20 cellular contexts compared by ENCODE assay signal in the genomic region with DNA sequence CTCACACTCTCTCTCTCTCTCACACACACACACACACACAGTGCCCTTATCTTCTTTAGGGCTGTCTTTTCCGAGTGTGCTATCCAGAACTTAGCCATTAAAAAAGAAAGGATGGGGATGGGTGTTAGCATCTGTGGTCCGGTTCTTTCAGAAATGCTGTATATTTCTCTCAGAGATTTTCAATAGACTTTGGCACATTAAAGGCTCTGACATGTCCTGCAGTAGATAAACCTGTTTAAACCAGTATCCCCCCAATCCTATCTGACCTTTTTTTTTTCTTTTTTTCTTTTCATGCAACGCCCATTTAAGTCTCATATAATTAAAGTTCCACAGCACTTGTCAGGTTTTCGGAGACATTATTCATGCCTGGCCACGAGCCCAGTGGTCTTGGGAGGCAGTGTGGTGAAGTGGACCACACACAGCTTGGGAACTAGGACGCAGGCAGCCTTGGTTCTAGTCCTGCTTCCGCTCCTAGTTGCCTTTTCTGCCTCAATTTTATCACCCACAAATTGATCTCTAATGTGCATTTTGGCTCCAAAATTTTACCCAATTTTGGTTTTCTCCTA. TPM values are rescaled to one million over a fixed set of nuclear protein-coding genes. Genes with fewer than 3 reads are reported as not detected.
"Had no signal": no experiment of that assay in that cellular context is flagged by ENCODE, and none has a peak within 500 bp of the region (broad histone marks: within the 10 kb centered on the region; RNA-seq: fewer than 3 reads in every experiment).

No MANE protein-coding gene starts in this region.

- DNase-seq: IMR-90, Kasumi-1, MM.1S, NCI-H1092 treated with DMSO at 0.1 percent for 48 hours, NCI-H1436, NCI-H187, NCI-H2029, NCI-H2081 treated with DMSO at 0.1 percent for 48 hours, NCI-H2171, NCI-H226, NCI-H446, NCI-H510A, NCI-H524 treated with DMSO at 0.1 percent for 48 hours, NCI-H69, NCI-H774, SHP77 had no signal

- ATAC-seq: HepG2 had no signal

RNA-seq across cellular contexts. Expression of a gene that starts 13.3 kb away (rescaled TPM):
- total RNA-seq: HepG2; HT1080; M059J; T-helper 1 cell treated with Interleukin-12 subunit alpha and Interleukin-12 subunit beta and Interleukin-4 antibody, amounts not matched to agents 30 ng/mL and 1 ng/mL, for 36 hours had no signal
